35 cellular contexts compared by ENCODE assay signal in genomic region chr20:58177799-58178198, GRCh38. TPM values are rescaled to one million over a fixed set of nuclear protein-coding genes. Genes with fewer than 3 reads are reported as not detected.
"Had no signal": no experiment of that assay in that cellular context is flagged by ENCODE, and none has a peak within 500 bp of the region (broad histone marks: within the 10 kb centered on the region; RNA-seq: fewer than 3 reads in every experiment).

No MANE protein-coding gene starts in this region.

- ATAC-seq: sciatic nerve; stimulated activated naive CD8-positive, alpha-beta T cell treated with anti-CD3 and anti-CD28 coated beads, Interleukin-15, Interleukin-2, amounts not matched to agents 100 U/mL and 50 U/mL, for 24 hours had no signal

- H3K4me3 Mint-ChIP-seq: activated naive CD4-positive, alpha-beta T cell treated with anti-CD3 and anti-CD28 coated beads, Interleukin-2, amount 10 ng/mL, durations not matched to agents 7 days and 5 days; central memory CD8-positive, alpha-beta T cell; nephron progenitor cell; T-helper 1 cell treated with Interleukin-12 subunit alpha and Interleukin-12 subunit beta and Interleukin-4 antibody, amounts not matched to agents 30 μg/mL and 1 μg/mL, for 36 hours had no signal

- H3K36me3 ChIP-seq: esophagus squamous epithelium, left ventricle myocardium inferior, ovary, upper lobe of left lung, vagina had no signal

- H3K9me3 ChIP-seq: esophagus squamous epithelium, left ventricle myocardium inferior, ovary, upper lobe of left lung, vagina had no signal

- DNase-seq: activated CD4-positive, alpha-beta T cell treated with anti-CD3 and anti-CD28 coated beads for 4 hours; activated CD4-positive, alpha-beta T cell treated with anti-CD3 and anti-CD28 coated beads, Interleukin-2, amount 50 U/mL, for 4 hours; activated effector memory CD4-positive, alpha-beta T cell treated with Interleukin-2 at 50 U/mL for 16 hours; activated naive CD4-positive, alpha-beta T cell treated with anti-CD3 and anti-CD28 coated beads, Interleukin-2, amount 10 ng/mL, durations not matched to agents 7 days and 5 days; activated T-cell treated with anti-CD3 and anti-CD28 coated beads for 4 hours; amniotic stem cell; effector CD8-positive, alpha-beta T cell; esophagus squamous epithelium; left ventricle myocardium inferior; mammary epithelial cell; ovary; stimulated activated CD4-positive, alpha-beta T cell treated with anti-CD3 and anti-CD28 coated beads, Interleukin-12 subunit alpha, Interleukin-12 subunit beta, amount 100 ng/mL, for 4 hours; stimulated activated CD4-positive, alpha-beta T cell treated with anti-CD3 and anti-CD28 coated beads, Interleukin-4, amount 100 ng/mL, for 1 hour; stimulated activated naive CD8-positive, alpha-beta T cell treated with anti-CD3 and anti-CD28 coated beads, Interleukin-15, Interleukin-2, amounts not matched to agents 100 U/mL and 50 U/mL, for 24 hours; T-helper 9 cell; upper lobe of left lung had no signal

- H3K27ac ChIP-seq: epithelial cell of prostate, esophagus squamous epithelium, left ventricle myocardium inferior, ovary, upper lobe of left lung, VCaP had no signal

- H3K27ac Mint-ChIP-seq: activated naive CD4-positive, alpha-beta T cell treated with anti-CD3 and anti-CD28 coated beads, Interleukin-2, amount 10 ng/mL, durations not matched to agents 7 days and 5 days; nephron progenitor cell; progenitor cell of endocrine pancreas; T-helper 1 cell treated with Interleukin-12 subunit alpha and Interleukin-12 subunit beta and Interleukin-4 antibody, amounts not matched to agents 30 μg/mL and 1 μg/mL, for 36 hours had no signal

- FAIRE-seq: bronchial epithelial cell, colon, endometrium, frontal cortex, islet of Langerhans, TTC549 had no signal

- H3K9me3 Mint-ChIP-seq: activated naive CD4-positive, alpha-beta T cell treated with anti-CD3 and anti-CD28 coated beads, Interleukin-2, amount 10 ng/mL, durations not matched to agents 7 days and 5 days; central memory CD8-positive, alpha-beta T cell; nephron progenitor cell; T-helper 1 cell treated with Interleukin-12 subunit alpha and Interleukin-12 subunit beta and Interleukin-4 antibody, amounts not matched to agents 30 μg/mL and 1 μg/mL, for 36 hours had no signal

- H3K27me3 ChIP-seq: ovary, upper lobe of left lung, vagina had no signal

- H3K4me3 ChIP-seq: esophagus squamous epithelium, left ventricle myocardium inferior, ovary, skin epidermis, upper lobe of left lung, vagina had no signal

- H3K36me3 Mint-ChIP-seq: activated naive CD4-positive, alpha-beta T cell treated with anti-CD3 and anti-CD28 coated beads, Interleukin-2, amount 10 ng/mL, durations not matched to agents 7 days and 5 days had no signal

RNA-seq across cellular contexts. Expression of gene ANKRD60, which starts 50.7 kb away (rescaled TPM):
- total RNA-seq: bronchial epithelial cell, dermis microvascular lymphatic vessel endothelial cell, esophagus squamous epithelium, frontal cortex, left ventricle myocardium inferior, mammary epithelial cell, mucosa of gallbladder, ovary, progenitor cell of endocrine pancreas, renal cortical epithelial cell, sciatic nerve, subcutaneous adipose tissue, upper lobe of left lung, vagina had no signal
